8 cellular contexts compared by ENCODE assay signal in genomic region chr12:96427269-96427729, GRCh38. TPM values are rescaled to one million over a fixed set of nuclear protein-coding genes. Genes with fewer than 3 reads are reported as not detected.
DNase-seq lines count a peak whose midpoint lies in the region; ATAC-seq and TF ChIP-seq lines count a peak whose summit lies in the region.

No MANE protein-coding gene starts in this region.

- H3K36me3 ChIP-seq in duodenal mucosa (ENCODE audit: control insufficient read depth in 1 of 2, insufficient read depth in 2 of 2, low read length in 2 of 2) (no peaks in the 10 kb centered on the region), mucosa of descending colon (ENCODE audit: low read depth) (no peaks in the 10 kb centered on the region), uterus (no peaks in the 10 kb centered on the region)

- TF ChIP-seq POLR2A in uterus (IDR thresholded peaks at IDR 0.05) = peak in 1 of 2 donors; percentile 29

- H3K9ac ChIP-seq in duodenal mucosa (ENCODE audit: low read depth in 1 of 2, low read length in 2 of 2) = no peak overlapping the region

- H3K4me3 ChIP-seq in duodenal mucosa (ENCODE audit: low read depth in 1 of 2, low read length in 2 of 2) (no peak overlapping the region), mucosa of descending colon (no peak overlapping the region), uterus (no peak overlapping the region)

- intact Hi-C loops in mucosa of descending colon (cut with DNase I, micrococcal nuclease) = no loop called here
- intact Hi-C loops in uterus (cut with DNase I; ENCODE audit: low total_unique reads) = loop anchor here (10.0 kb wide), 1 partner anchor 1848 kb away; no protein-coding TSS in a partner anchor

- H3K9me3 ChIP-seq in duodenal mucosa (ENCODE audit: control insufficient read depth in 1 of 2, low read length in 2 of 2) (no peaks in the 10 kb centered on the region), mucosa of descending colon (no peaks in the 10 kb centered on the region), uterus (no peaks in the 10 kb centered on the region)

- ATAC-seq in mucosa of descending colon (peak; percentile 70), HG03097 (IDR thresholded peaks at IDR 0.05; ENCODE audit: low FRiP score, unreplicated experiment) (no peak), HG02938 (IDR thresholded peaks at IDR 0.05; ENCODE audit: unreplicated experiment) (no peak)

- peak overlapping the region; percentile 58 for H3K27ac ChIP-seq in duodenal mucosa (ENCODE audit: low read depth, low read length)
- H3K27ac ChIP-seq in uterus = peak overlapping the region; percentile 89 to 91

- DNase-seq in ELF-1 (ENCODE audit: low read depth, low spot score) = peak; percentile 65
- peak; percentile 100 for DNase-seq in RKO (ENCODE audit: low spot score)
- DNase-seq in mucosa of descending colon = peak in 2 of 3 donors; percentile 41 to 64
- peak; percentile 71 to 85 for DNase-seq in uterus
- DNase-seq in GF-D8 (lab: John Stamatoyannopoulos, UW) = no peak

- H3K4me1 ChIP-seq in duodenal mucosa (ENCODE audit: control insufficient read depth in 1 of 2, insufficient read depth in 2 of 2, low read length in 2 of 2) (no peaks in the 10 kb centered on the region), mucosa of descending colon (ENCODE audit: low read depth) (no peaks in the 10 kb centered on the region), uterus (no peaks in the 10 kb centered on the region)

- no peak for TF ChIP-seq CTCF in mucosa of descending colon (IDR thresholded peaks at IDR 0.05)
- no peak for TF ChIP-seq CTCF in uterus (IDR thresholded peaks at IDR 0.05)

- H3K27me3 ChIP-seq in duodenal mucosa (ENCODE audit: control insufficient read depth in 1 of 2, insufficient read depth in 2 of 2, low read length in 2 of 2) = no peaks in the 10 kb centered on the region
- no peaks in the 10 kb centered on the region for H3K27me3 ChIP-seq in uterus

RNA-seq across cellular contexts. Expression of gene CDK17, which starts 27.1 kb away (rescaled TPM):
- 10 to 100 TPM; 19.5 to 43.5 (median 24.0) TPM for total RNA-seq in mucosa of descending colon
- 100 to 1,000 TPM in 2 of 4 donors, 10 to 100 TPM in 2; 93.5 to 105 (median 102) TPM for total RNA-seq in uterus
